ENCODE assay signal across 7 cellular contexts in genomic region chr5:43069401-43069720, GRCh38. TPM values are rescaled to one million over a fixed set of nuclear protein-coding genes. Genes with fewer than 3 reads are reported as not detected.
DNase-seq lines count a peak whose midpoint lies in the region; TF ChIP-seq lines count a peak whose summit lies in the region.
"Not testable (repeated sequence)": the region's sequence is repeated elsewhere in the genome, so short reads cannot be mapped to it uniquely, and the experiment has no call there.

No MANE protein-coding gene starts in this region.

- intact Hi-C loops in Calu3 (cut with micrococcal nuclease; ENCODE audit: unreplicated experiment), result not testable (repeated sequence)
- intact Hi-C loops in activated CD4-positive, alpha-beta memory T cell treated with anti-CD3 and anti-CD28 coated beads for 36 hours (cut with micrococcal nuclease), result loop anchor here (5.0 to 10.0 kb wide), 3 partner anchors 315 to 533 kb away; partner anchors contain the start of genes C5orf34, CCDC152 and NNT

- POLR2A ChIA-PET in activated CD4-positive, alpha-beta memory T cell treated with anti-CD3 and anti-CD28 coated beads for 36 hours (lab: Charles Lee), result interaction anchor here (2.6 kb wide), 2 partner anchors 27 to 243 kb away, joined by 12 to 20 read pairs; partner anchors contain the start of gene HMGCS1

- 67 to 100% methylated on average over 1 to 2 of the region's 3 CpGs for WGBS in mesodermal cell (ENCODE audit: insufficient coverage in 2 of 2), 2 experiments

- not testable (repeated sequence) for H3K27me3 Mint-ChIP-seq in Calu3 (ENCODE audit: unreplicated experiment); activated CD4-positive, alpha-beta memory T cell treated with anti-CD3 and anti-CD28 coated beads for 36 hours

- not testable (repeated sequence) for BruUV-seq in Calu3 (replicated peaks; lab: Mats Ljungman, UMichigan)

- H2AFZ ChIP-seq in fibroblast of lung (ENCODE audit: low read length), result not testable (repeated sequence)

- peak overlapping the region; percentile 84 for H3K4me3 Mint-ChIP-seq in Calu3 (ENCODE audit: low read depth, unreplicated experiment)
- peak overlapping the region; percentile 96 for H3K4me3 Mint-ChIP-seq in activated CD4-positive, alpha-beta memory T cell treated with anti-CD3 and anti-CD28 coated beads for 36 hours

- not testable (repeated sequence) for DNase-seq in Calu3; NB4 (ENCODE audit: low read depth); activated CD4-positive, alpha-beta memory T cell treated with anti-CD3 and anti-CD28 coated beads for 36 hours; astrocyte of the cerebellum (ENCODE audit: low read depth); fibroblast of lung (ENCODE audit: low read depth in 2 of 2); retinal pigment epithelial cell (ENCODE audit: low read depth)

- H3K4me1 Mint-ChIP-seq in Calu3 (ENCODE audit: low read depth, unreplicated experiment), result peaks cover 37% of the 10 kb centered on the region
- H3K4me1 Mint-ChIP-seq in activated CD4-positive, alpha-beta memory T cell treated with anti-CD3 and anti-CD28 coated beads for 36 hours (ENCODE audit: low read depth), result peaks cover 44% of the 10 kb centered on the region

- H3K27me3 ChIP-seq in fibroblast of lung (ENCODE audit: control insufficient read depth, insufficient read depth, low read length), result not testable (repeated sequence)

- in situ Hi-C loops in astrocyte of the cerebellum (cut with HindIII; ENCODE audit: low sequenced_read_pairs), result not testable (repeated sequence)

- CTCF ChIA-PET in Calu3 (lab: Charles Lee), result interaction anchor here (0.7 to 1.1 kb wide), 2 partner anchors 24 to 161 kb away, joined by 4 to 5 read pairs; no protein-coding TSS in a partner anchor
- CTCF ChIA-PET in activated CD4-positive, alpha-beta memory T cell treated with anti-CD3 and anti-CD28 coated beads for 36 hours (lab: Charles Lee), result interaction anchor here (0.7 to 3.1 kb wide), 2 partner anchors 65 to 160 kb away, joined by 3 to 13 read pairs; no protein-coding TSS in a partner anchor

- peak overlapping the region; percentile 84 for H3K4me3 ChIP-seq in NB4 (ENCODE audit: low read depth, low read length)
- H3K4me3 ChIP-seq in astrocyte of the cerebellum (ENCODE audit: low read depth, low read length), result peak overlapping the region; percentile 89
- peak overlapping the region; percentile 7 to 95 (median 84) for H3K4me3 ChIP-seq in fibroblast of lung (replicated peaks in 1 of 4; ENCODE audit: control extremely low read depth in 1 of 4, insufficient read depth in 1 of 4, low read depth in 3 of 4, low read length in 4 of 4)
- peak overlapping the region; percentile 5 for H3K4me3 ChIP-seq in mesodermal cell (ENCODE audit: extremely low read depth, insufficient read depth, low read length, poor library complexity, severe bottlenecking)
- H3K4me3 ChIP-seq in retinal pigment epithelial cell (ENCODE audit: low read length), result peak overlapping the region; percentile 4

- not testable (repeated sequence) for H3K9me3 Mint-ChIP-seq in Calu3 (ENCODE audit: low read depth, unreplicated experiment); activated CD4-positive, alpha-beta memory T cell treated with anti-CD3 and anti-CD28 coated beads for 36 hours

- peaks cover 64% of the 10 kb centered on the region for H3K79me2 ChIP-seq in fibroblast of lung (ENCODE audit: control insufficient read depth, insufficient read depth, low read length)

- peak overlapping the region; percentile 100 for H3K4me2 ChIP-seq in fibroblast of lung (ENCODE audit: extremely low read depth, insufficient read depth, low read length)

- not testable (repeated sequence) for H3K9ac ChIP-seq in fibroblast of lung (ENCODE audit: insufficient read depth, low read length)

- H3K36me3 Mint-ChIP-seq in Calu3 (ENCODE audit: insufficient read depth, unreplicated experiment), result peaks cover 67% of the 10 kb centered on the region
- H3K36me3 Mint-ChIP-seq in activated CD4-positive, alpha-beta memory T cell treated with anti-CD3 and anti-CD28 coated beads for 36 hours, result peaks cover 31% of the 10 kb centered on the region

- H3K27ac ChIP-seq in fibroblast of lung (ENCODE audit: insufficient read depth, low read length); mesodermal cell (ENCODE audit: low read depth, low read length, severe bottlenecking): not testable (repeated sequence)

- not testable (repeated sequence) for H3K9me3 ChIP-seq in fibroblast of lung (ENCODE audit: control insufficient read depth, insufficient read depth, low read depth, low read length); mesodermal cell (ENCODE audit: control insufficient read depth, low read length)

- not testable (repeated sequence) for H3K27ac Mint-ChIP-seq in Calu3 (ENCODE audit: unreplicated experiment); activated CD4-positive, alpha-beta memory T cell treated with anti-CD3 and anti-CD28 coated beads for 36 hours

- peaks cover 11% of the 10 kb centered on the region for H3K4me1 ChIP-seq in fibroblast of lung (ENCODE audit: control insufficient read depth, extremely low read depth, insufficient read depth, low read length)
- H3K4me1 ChIP-seq in mesodermal cell (ENCODE audit: control insufficient read depth, insufficient read depth, low read length, poor library complexity, severe bottlenecking), result not testable (repeated sequence)

- TF ChIP-seq CTCF in Calu3 (IDR thresholded peaks at IDR 0.05; ENCODE audit: unreplicated experiment); NB4 (IDR thresholded peaks at IDR 0.05; ENCODE audit: low read depth, low read length); astrocyte of the cerebellum (IDR thresholded peaks at IDR 0.05; ENCODE audit: low read depth, low read length, missing control alignments); fibroblast of lung (conservative IDR thresholded peaks at IDR 0.05 in 1 of 2, IDR thresholded peaks at IDR 0.05 in 1 of 2; ENCODE audit: low read depth in 1 of 2, low read length in 2 of 2); retinal pigment epithelial cell (conservative IDR thresholded peaks at IDR 0.05; ENCODE audit: low read depth, low read length): not testable (repeated sequence)

- TF ChIP-seq POLR2A in NB4 (IDR thresholded peaks at IDR 0.05; ENCODE audit: extremely low read depth, insufficient read length), result not testable (repeated sequence)

- not testable (repeated sequence) for H4K20me1 ChIP-seq in fibroblast of lung (ENCODE audit: control insufficient read depth, extremely low read depth, insufficient read depth, low read length)

- H3K36me3 ChIP-seq in fibroblast of lung (ENCODE audit: control insufficient read depth, insufficient read depth, low read length), result not testable (repeated sequence)
- H3K36me3 ChIP-seq in mesodermal cell (ENCODE audit: control insufficient read depth, insufficient read depth, low read length), result peaks cover 39% of the 10 kb centered on the region

RNA-seq across cellular contexts. Expression of gene ANXA2R, which starts 29.2 kb away (rescaled TPM):
- total RNA-seq in Calu3 (2022) (8.0 and 9.4 TPM in 2 replicates), fibroblast of lung (1.8 and 3.1 TPM in 2 replicates)
- total RNA-seq in activated CD4-positive, alpha-beta memory T cell treated with anti-CD3 and anti-CD28 coated beads for 36 hours, result 1 to 10 TPM; 2.8 to 3.8 TPM
- 0.61 and 1.4 TPM in 2 replicates for polyA plus RNA-seq in fibroblast of lung
- polyA plus RNA-seq in fibroblast of lung (2012), result 0.69 and 2.1 TPM in 2 replicates
- 2.2 and 2.3 TPM in 2 replicates for polyA minus RNA-seq in fibroblast of lung (ENCODE audit: low replicate concordance)
- polyA plus RNA-seq in mesodermal cell (2013, experiment 1 of 2), result 1.9 TPM
- polyA plus RNA-seq in mesodermal cell (2013, experiment 2 of 2), result 1.2 TPM

RNA-seq across cellular contexts. Expression of gene ZNF131, which starts 51.4 kb away (rescaled TPM):
- 37.0 and 40.9 TPM in 2 replicates for total RNA-seq in Calu3 (2022)
- 10 to 100 TPM; 27.3 to 27.8 TPM for total RNA-seq in activated CD4-positive, alpha-beta memory T cell treated with anti-CD3 and anti-CD28 coated beads for 36 hours
- 31.1 and 37.5 TPM in 2 replicates for total RNA-seq in fibroblast of lung
- 33.2 and 38.6 TPM in 2 replicates for polyA plus RNA-seq in fibroblast of lung
- 19.6 and 23.0 TPM in 2 replicates for polyA plus RNA-seq in fibroblast of lung (2012)
- 5.1 and 22.9 TPM in 2 replicates for polyA minus RNA-seq in fibroblast of lung (ENCODE audit: low replicate concordance)
- 29.3 TPM for polyA plus RNA-seq in mesodermal cell (2013, experiment 1 of 2)
- polyA plus RNA-seq in mesodermal cell (2013, experiment 2 of 2), result 31.7 TPM

Comparison
In these comparisons a context has a peak if more than half of its experiments do, and no peak if none do; other contexts are left out.
1. H3K4me3 ChIP-seq: peak in every context shown above with its lines; median percentile 89 in astrocyte of the cerebellum; 84 in fibroblast of lung; 84 in NB4; 5 in mesodermal cell; 4 in retinal pigment epithelial cell.